ENCODE assay signal across 32 cellular contexts in the genomic region with DNA sequence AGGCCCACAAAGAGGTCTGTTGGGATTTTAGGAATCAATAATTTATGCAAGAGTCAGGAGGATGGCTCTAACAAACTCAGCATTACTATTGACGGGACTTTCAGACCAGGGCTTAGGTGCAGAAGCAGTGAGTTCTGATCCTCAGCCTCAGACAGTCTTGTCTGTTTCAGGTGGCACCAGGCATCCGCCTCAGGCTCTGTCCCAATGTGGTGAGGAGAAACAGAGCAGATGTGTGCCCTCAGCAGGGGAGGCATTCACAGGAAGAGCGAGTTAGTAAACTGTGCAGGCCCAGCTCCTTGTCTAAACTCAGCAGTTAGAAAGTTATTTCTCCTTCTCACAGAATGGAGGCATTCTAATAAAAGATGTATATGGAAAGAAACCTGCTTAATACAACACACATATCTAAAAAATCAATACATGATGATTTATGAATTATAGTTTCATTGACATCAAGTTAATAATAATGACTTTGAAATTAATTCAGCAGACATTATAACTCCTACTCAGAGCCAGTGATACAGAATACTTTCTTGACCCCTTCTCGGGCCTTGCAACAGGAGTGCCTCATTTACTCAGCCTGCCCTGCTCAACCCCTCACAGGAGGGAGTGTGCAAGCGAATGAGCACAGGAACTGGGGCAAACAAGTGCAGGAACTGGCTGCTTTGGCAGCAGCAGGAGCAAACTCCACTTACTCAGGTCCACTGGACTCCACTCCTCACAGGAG.
"Had no signal": no experiment of that assay in that cellular context is flagged by ENCODE, and none has a peak within 500 bp of the region (broad histone marks: within the 10 kb centered on the region; RNA-seq: fewer than 3 reads in every experiment).

No MANE protein-coding gene starts in this region.

- H3K4me3 ChIP-seq: PC-9 had no signal

- H2AFZ ChIP-seq: PC-9 had no signal

- DNase-seq: activated CD4-positive, alpha-beta memory T cell treated with anti-CD3 and anti-CD28 coated beads, Interleukin-2, amount 10 ng/mL, durations not matched to agents 7 days and 5 days; activated CD4-positive, alpha-beta T cell treated with anti-CD3 and anti-CD28 coated beads for 1 hour; activated CD4-positive, alpha-beta T cell treated with anti-CD3 and anti-CD28 coated beads for 48 hours; activated CD4-positive, CD25-positive, alpha-beta regulatory T cell; activated CD8-positive, alpha-beta memory T cell treated with anti-CD3 and anti-CD28 coated beads for 24 hours; activated CD8-positive, alpha-beta memory T cell treated with anti-CD3 and anti-CD28 coated beads, Interleukin-2, amount 10 ng/mL, durations not matched to agents 7 days and 5 days; activated CD8-positive, alpha-beta memory T cell treated with anti-CD3 and anti-CD28 coated beads, Interleukin-2, amount 50 U/mL, for 48 hours; activated effector memory CD4-positive, alpha-beta T cell treated with Interleukin-2 at 50 U/mL for 16 hours; activated naive CD4-positive, alpha-beta T cell treated with anti-CD3 and anti-CD28 coated beads, Interleukin-2, amount 10 ng/mL, durations not matched to agents 7 days and 5 days; activated naive CD8-positive, alpha-beta T cell treated with anti-CD3 and anti-CD28 coated beads, Interleukin-2, amount 50 U/mL, for 24 hours; activated T-cell treated with anti-CD3 and anti-CD28 coated beads, Interleukin-2, amount 50 U/mL, for 48 hours; anterior cingulate cortex; brain microvascular endothelial cell; central memory CD4-positive, alpha-beta T cell; NCI-H1105; NCI-H1417 treated with DMSO at 0.1 percent for 48 hours; NCI-H187 treated with DMSO at 0.1 percent for 48 hours; NCI-H2081 treated with DMSO at 0.1 percent for 48 hours; NCI-H226; NCI-H524 treated with DMSO at 0.1 percent for 48 hours; NCI-H748 treated with DMSO at 0.1 percent for 48 hours; PC-9; SIG-M5; SW 1271; T-helper 1 cell; T-helper 2 cell; T-helper 9 cell had no signal

- ATAC-seq: activated CD8-positive, alpha-beta memory T cell treated with anti-CD3 and anti-CD28 coated beads, Interleukin-2, amount 10 ng/mL, durations not matched to agents 7 days and 5 days; activated naive CD8-positive, alpha-beta T cell treated with anti-CD3 and anti-CD28 coated beads, Interleukin-2, amount 50 U/mL, for 24 hours; Right ventricle myocardium inferior had no signal

- H3K4me1 Mint-ChIP-seq: activated CD4-positive, alpha-beta memory T cell treated with anti-CD3 and anti-CD28 coated beads, Interleukin-2, amount 10 ng/mL, durations not matched to agents 7 days and 5 days; activated CD8-positive, alpha-beta memory T cell treated with anti-CD3 and anti-CD28 coated beads, Interleukin-2, amount 10 ng/mL, durations not matched to agents 7 days and 5 days; activated naive CD4-positive, alpha-beta T cell treated with anti-CD3 and anti-CD28 coated beads, Interleukin-2, amount 10 ng/mL, durations not matched to agents 7 days and 5 days; activated naive CD8-positive, alpha-beta T cell treated with anti-CD3 and anti-CD28 coated beads, Interleukin-2, amount 50 U/mL, for 24 hours had no signal

- H3K36me3 Mint-ChIP-seq: activated CD8-positive, alpha-beta memory T cell treated with anti-CD3 and anti-CD28 coated beads, Interleukin-2, amount 10 ng/mL, durations not matched to agents 7 days and 5 days; activated naive CD4-positive, alpha-beta T cell treated with anti-CD3 and anti-CD28 coated beads, Interleukin-2, amount 10 ng/mL, durations not matched to agents 7 days and 5 days; activated naive CD8-positive, alpha-beta T cell had no signal

- H3K36me3 ChIP-seq: brain microvascular endothelial cell had no signal

- H3K9me3 Mint-ChIP-seq: activated naive CD8-positive, alpha-beta T cell treated with anti-CD3 and anti-CD28 coated beads, Interleukin-2, amount 50 U/mL, for 24 hours had no signal

- H3K27ac ChIP-seq: brain microvascular endothelial cell, KMS-11, PC-9, RWPE1, VCaP had no signal

- H3K27ac Mint-ChIP-seq: activated CD4-positive, alpha-beta memory T cell treated with anti-CD3 and anti-CD28 coated beads, Interleukin-2, amount 10 ng/mL, durations not matched to agents 7 days and 5 days; activated CD8-positive, alpha-beta memory T cell treated with anti-CD3 and anti-CD28 coated beads, Interleukin-2, amount 10 ng/mL, durations not matched to agents 7 days and 5 days; activated naive CD4-positive, alpha-beta T cell treated with anti-CD3 and anti-CD28 coated beads, Interleukin-2, amount 10 ng/mL, durations not matched to agents 7 days and 5 days; activated naive CD8-positive, alpha-beta T cell; activated naive CD8-positive, alpha-beta T cell treated with anti-CD3 and anti-CD28 coated beads, Interleukin-2, amount 50 U/mL, for 24 hours had no signal

- H3K27me3 Mint-ChIP-seq: activated CD4-positive, alpha-beta memory T cell treated with anti-CD3 and anti-CD28 coated beads, Interleukin-2, amount 10 ng/mL, durations not matched to agents 7 days and 5 days; activated CD8-positive, alpha-beta memory T cell treated with anti-CD3 and anti-CD28 coated beads, Interleukin-2, amount 10 ng/mL, durations not matched to agents 7 days and 5 days; activated naive CD4-positive, alpha-beta T cell treated with anti-CD3 and anti-CD28 coated beads, Interleukin-2, amount 10 ng/mL, durations not matched to agents 7 days and 5 days; activated naive CD8-positive, alpha-beta T cell; activated naive CD8-positive, alpha-beta T cell treated with anti-CD3 and anti-CD28 coated beads, Interleukin-2, amount 50 U/mL, for 24 hours had no signal

- H3K27me3 ChIP-seq: brain microvascular endothelial cell had no signal

- H3K9ac ChIP-seq: KMS-11 had no signal

- H3K4me3 Mint-ChIP-seq: activated CD4-positive, alpha-beta memory T cell treated with anti-CD3 and anti-CD28 coated beads, Interleukin-2, amount 10 ng/mL, durations not matched to agents 7 days and 5 days; activated CD8-positive, alpha-beta memory T cell treated with anti-CD3 and anti-CD28 coated beads, Interleukin-2, amount 10 ng/mL, durations not matched to agents 7 days and 5 days; activated naive CD4-positive, alpha-beta T cell treated with anti-CD3 and anti-CD28 coated beads, Interleukin-2, amount 10 ng/mL, durations not matched to agents 7 days and 5 days; activated naive CD8-positive, alpha-beta T cell; activated naive CD8-positive, alpha-beta T cell treated with anti-CD3 and anti-CD28 coated beads, Interleukin-2, amount 50 U/mL, for 24 hours had no signal

- H3K4me2 ChIP-seq: KMS-11, PC-9 had no signal
